ENCODE assay signal across 29 cellular contexts in genomic region chr6:160081398-160081797, GRCh38. TPM values are rescaled to one million over a fixed set of nuclear protein-coding genes. Genes with fewer than 3 reads are reported as not detected.
"Had no signal": no experiment of that assay in that cellular context is flagged by ENCODE, and none has a peak within 500 bp of the region (broad histone marks: within the 10 kb centered on the region; RNA-seq: fewer than 3 reads in every experiment).

No MANE protein-coding gene starts in this region.

- DNase-seq: activated B cell treated with CpG ODN at 0.5 μM for 24 hours; activated CD4-positive, alpha-beta T cell treated with anti-CD3 and anti-CD28 coated beads for 1 hour; activated CD4-positive, alpha-beta T cell treated with anti-CD3 and anti-CD28 coated beads, Interleukin-2, amount 10 ng/mL, durations not matched to agents 24 days and 14 days; activated CD4-positive, alpha-beta T cell treated with anti-CD3 and anti-CD28 coated beads, Interleukin-2, amount 50 U/mL, for 48 hours; activated CD8-positive, alpha-beta memory T cell treated with anti-CD3 and anti-CD28 coated beads, Interleukin-2, amount 10 ng/mL, durations not matched to agents 7 days and 5 days; activated effector memory CD4-positive, alpha-beta T cell treated with Interleukin-2 at 50 U/mL for 16 hours; activated naive CD4-positive, alpha-beta T cell; activated T-cell treated with anti-CD3 and anti-CD28 coated beads, Interleukin-2, amount 50 U/mL, for 24 hours; adrenal gland; aorta; Karpas-422; MM.1S; NCI-H1105; NCI-H1436; NCI-H1694 treated with DMSO at 0.1 percent for 48 hours; NCI-H2029 treated with DMSO at 0.1 percent for 48 hours; NCI-H345; NCI-H510A; NCI-H526 treated with DMSO at 0.1 percent for 48 hours; NCI-H82; RPMI8226; T-cell; T-helper 2 cell; T1000 had no signal

- H3K27ac ChIP-seq: adrenal gland, SK-N-MC had no signal

- H3K27ac Mint-ChIP-seq: activated B cell treated with CpG ODN at 0.5 μM for 24 hours; activated CD4-positive, alpha-beta T cell treated with anti-CD3 and anti-CD28 coated beads, Interleukin-2, amount 10 ng/mL, durations not matched to agents 24 days and 14 days; activated CD8-positive, alpha-beta memory T cell treated with anti-CD3 and anti-CD28 coated beads, Interleukin-2, amount 10 ng/mL, durations not matched to agents 7 days and 5 days; activated naive CD8-positive, alpha-beta T cell; activated T-cell treated with anti-CD3 and anti-CD28 coated beads, Interleukin-2, amount 50 U/mL, for 24 hours; activated T-helper 1 cell treated with anti-CD3 and anti-CD28 coated beads, Interleukin-12 subunit alpha, Interleukin-12 subunit beta, Interleukin-2, Interleukin-4 antibody, amounts not matched to agents 30 ng/mL and 10 ng/mL and 1 ng/mL, durations not matched to agents 14 hours and 24 hours and 36 hours; T-cell had no signal

- H3K4me3 Mint-ChIP-seq: activated B cell treated with CpG ODN at 0.5 μM for 24 hours; activated CD4-positive, alpha-beta T cell treated with anti-CD3 and anti-CD28 coated beads, Interleukin-2, amount 10 ng/mL, durations not matched to agents 24 days and 14 days; activated CD8-positive, alpha-beta memory T cell treated with anti-CD3 and anti-CD28 coated beads, Interleukin-2, amount 10 ng/mL, durations not matched to agents 7 days and 5 days; activated naive CD8-positive, alpha-beta T cell; activated T-cell treated with anti-CD3 and anti-CD28 coated beads, Interleukin-2, amount 50 U/mL, for 24 hours; activated T-helper 1 cell treated with anti-CD3 and anti-CD28 coated beads, Interleukin-12 subunit alpha, Interleukin-12 subunit beta, Interleukin-2, Interleukin-4 antibody, amounts not matched to agents 30 ng/mL and 10 ng/mL and 1 ng/mL, durations not matched to agents 14 hours and 24 hours and 36 hours; T-cell had no signal

- ATAC-seq: activated CD8-positive, alpha-beta memory T cell treated with anti-CD3 and anti-CD28 coated beads, Interleukin-2, amount 10 ng/mL, durations not matched to agents 7 days and 5 days; Right ventricle myocardium inferior; T-cell had no signal

- H3K4me1 ChIP-seq: adrenal gland had no signal

- H3K27me3 ChIP-seq: adrenal gland had no signal

- H3K4me3 ChIP-seq: adrenal gland, SK-N-MC had no signal

- H3K9me3 Mint-ChIP-seq: activated B cell treated with CpG ODN at 0.5 μM for 24 hours; activated CD4-positive, alpha-beta T cell treated with anti-CD3 and anti-CD28 coated beads, Interleukin-2, amount 10 ng/mL, durations not matched to agents 24 days and 14 days; activated T-cell treated with anti-CD3 and anti-CD28 coated beads, Interleukin-2, amount 50 U/mL, for 24 hours; activated T-helper 1 cell treated with anti-CD3 and anti-CD28 coated beads, Interleukin-12 subunit alpha, Interleukin-12 subunit beta, Interleukin-2, Interleukin-4 antibody, amounts not matched to agents 30 ng/mL and 10 ng/mL and 1 ng/mL, durations not matched to agents 14 hours and 24 hours and 36 hours; T-cell had no signal

- H3K9me3 ChIP-seq: adrenal gland had no signal

- H3K27me3 Mint-ChIP-seq: activated B cell treated with CpG ODN at 0.5 μM for 24 hours; activated CD4-positive, alpha-beta T cell treated with anti-CD3 and anti-CD28 coated beads, Interleukin-2, amount 10 ng/mL, durations not matched to agents 24 days and 14 days; activated CD8-positive, alpha-beta memory T cell treated with anti-CD3 and anti-CD28 coated beads, Interleukin-2, amount 10 ng/mL, durations not matched to agents 7 days and 5 days; activated naive CD8-positive, alpha-beta T cell; activated T-cell treated with anti-CD3 and anti-CD28 coated beads, Interleukin-2, amount 50 U/mL, for 24 hours; T-cell had no signal

- H3K4me1 Mint-ChIP-seq: activated B cell treated with CpG ODN at 0.5 μM for 24 hours had no signal

RNA-seq across cellular contexts. Expression of gene SLC22A1, which starts 40.2 kb away (rescaled TPM):
- total RNA-seq: OCI-LY7 had no signal
